8 cellular contexts compared by ENCODE assay signal in the genomic region with DNA sequence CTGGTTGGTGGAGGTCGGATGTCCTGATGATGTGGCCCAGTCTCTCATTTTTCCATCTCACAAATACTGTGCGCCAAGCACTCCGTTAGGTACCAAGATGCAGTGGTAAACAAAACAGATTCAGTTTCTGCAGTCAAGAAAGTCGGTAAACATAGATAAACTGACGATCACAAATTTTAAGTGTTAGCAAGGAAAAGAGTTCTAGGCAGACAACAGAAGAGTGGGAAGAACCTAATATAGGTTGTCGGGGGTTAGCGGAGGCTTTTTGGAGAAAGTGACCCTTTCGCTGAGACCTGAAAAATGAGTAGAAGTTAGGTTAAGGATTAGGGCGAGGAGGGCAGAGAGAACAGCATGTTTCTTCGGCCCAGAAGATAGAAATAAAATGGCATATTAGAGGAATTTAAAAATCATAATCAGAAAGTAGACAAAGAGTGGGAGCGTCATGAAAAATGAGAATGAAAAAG. TPM values are rescaled to one million over a fixed set of nuclear protein-coding genes. Genes with fewer than 3 reads are reported as not detected.
A peak's percentile ranks its signal among the peaks of the same experiment; 100 is the strongest.
DNase-seq lines count a peak whose midpoint lies in the region; ATAC-seq, FAIRE-seq and TF ChIP-seq lines count a peak whose summit lies in the region.

No MANE protein-coding gene starts in this region.

- no peak for TF ChIP-seq EP300 in HepG2 (IDR thresholded peaks at IDR 0.05; ENCODE audit: low read depth in 2 of 2, low read length in 2 of 2)
- TF ChIP-seq EP300 in HepG2 (CRISPR knock-in tag; IDR thresholded peaks at IDR 0.05; ENCODE audit: borderline replicate concordance): no peak

- H2AFZ ChIP-seq in HepG2 (ENCODE audit: low read length): peak overlapping the region; percentile 13

- H3K27ac ChIP-seq in adrenal gland: peak overlapping the region in 4 of 5 donors; percentile 82 to 93 (median 86)
- H3K27ac ChIP-seq in HepG2 (ENCODE audit: extremely low read length, insufficient read depth, low read length): peak overlapping the region; percentile 80
- H3K27ac ChIP-seq in thymus (ENCODE audit: low read depth): peak overlapping the region; percentile 77

- H3K27me3 Mint-ChIP-seq in activated CD4-positive, alpha-beta T cell treated with anti-CD3 and anti-CD28 coated beads, Interleukin-2, amount 10 ng/mL, durations not matched to agents 7 days and 5 days: no peaks in the 10 kb centered on the region

- H3K36me3 ChIP-seq in adrenal gland (replicated peaks in 1 of 2) (peaks cover 0 to 12% of the 10 kb centered on the region in 2 donors), HepG2 (replicated peaks in 1 of 2; ENCODE audit: control insufficient read depth in 1 of 2, insufficient read depth in 2 of 2, low read length in 2 of 2) (peaks cover 3 to 4% of the 10 kb centered on the region in 2 experiments; a peak in 3 of 5 replicates), thymus (ENCODE audit: control insufficient read depth, insufficient read depth) (no peaks in the 10 kb centered on the region)

- BruUV-seq in HepG2 (replicated peaks; lab: Mats Ljungman, UMichigan): TSS peak; percentile 81

- TF ChIP-seq POLR2A in adrenal gland (IDR thresholded peaks at IDR 0.05) (no peak), HepG2 (IDR thresholded peaks at IDR 0.05; ENCODE audit: insufficient read depth in 1 of 2, low read depth in 2 of 2, low read length in 2 of 2) (no peak)

- TF ChIP-seq CTCF in adrenal gland (IDR thresholded peaks at IDR 0.05) (no peak), HepG2 (CRISPR knock-in tag; IDR thresholded peaks at IDR 0.05) (no peak)

- no peaks in the 10 kb centered on the region for H3K27me3 ChIP-seq in adrenal gland
- H3K27me3 ChIP-seq in HepG2 (ENCODE audit: control insufficient read depth in 1 of 2, insufficient read depth in 2 of 2, low read length in 2 of 2): no peaks in the 10 kb centered on the region; a peak in 1 of 5 replicates
- no peaks in the 10 kb centered on the region for H3K27me3 ChIP-seq in thymus (ENCODE audit: control insufficient read depth, insufficient read depth)

- H3K9me3 ChIP-seq in adrenal gland (replicated peaks in 1 of 3): no peaks in the 10 kb centered on the region
- H3K9me3 ChIP-seq in HepG2 (ENCODE audit: low read length): no peaks in the 10 kb centered on the region
- H3K9me3 ChIP-seq in thymus (ENCODE audit: control insufficient read depth): no peaks in the 10 kb centered on the region

- peaks cover 3% of the 10 kb centered on the region for H3K9me3 Mint-ChIP-seq in activated CD4-positive, alpha-beta T cell treated with anti-CD3 and anti-CD28 coated beads, Interleukin-2, amount 10 ng/mL, durations not matched to agents 7 days and 5 days

- peak overlapping the region; percentile 79 for H3K4me2 ChIP-seq in HepG2 (ENCODE audit: low read depth, low read length)

- H3K79me2 ChIP-seq in HepG2 (ENCODE audit: insufficient read depth, low read length): peaks cover 79% of the 10 kb centered on the region

- H3K36me3 Mint-ChIP-seq in activated CD4-positive, alpha-beta T cell treated with anti-CD3 and anti-CD28 coated beads, Interleukin-2, amount 10 ng/mL, durations not matched to agents 7 days and 5 days (ENCODE audit: low read depth): peaks cover 47% of the 10 kb centered on the region

- H4K20me1 ChIP-seq in HepG2 (ENCODE audit: insufficient read depth, low read length): 0 out of 2 replicates have a peak, but pooled peaks cover 7% of the 10 kb centered on the region

- peak overlapping the region in 3 of 4 donors; percentile 11 to 91 (median 83) for H3K4me3 ChIP-seq in adrenal gland
- peak overlapping the region; percentile 90 to 98 (median 95) for H3K4me3 ChIP-seq in HepG2 (replicated peaks in 1 of 3; ENCODE audit: insufficient read depth in 1 of 3, low read depth in 2 of 3, low read length in 3 of 3)
- peak overlapping the region; percentile 75 for H3K4me3 ChIP-seq in thymus (ENCODE audit: low read length)

- no peak for ATAC-seq in HepG2
- ATAC-seq in GM19452 (IDR thresholded peaks at IDR 0.05; ENCODE audit: unreplicated experiment): no peak
- no peak for ATAC-seq in HG03139 (IDR thresholded peaks at IDR 0.05; ENCODE audit: unreplicated experiment)

- in situ Hi-C loops in HepG2 (cut with HindIII; ENCODE audit: extremely low pct_ligation_motif_present, low pct_unique_long_range_greater_than_20kb): no loop called here

- WGBS in adrenal gland, 4 donors: 2 to 4% (median 4%) methylated on average over 11 of the region's 11 CpGs
- WGBS in HepG2 (ENCODE audit: low lambda C conversion rate): 1% methylated on average over 11 of the region's 11 CpGs
- 4% methylated on average over 11 of the region's 11 CpGs for WGBS in thymus

- H3K9ac ChIP-seq in HepG2 (ENCODE audit: insufficient read depth, low read depth, low read length): peak overlapping the region; percentile 89

- peaks cover 30 to 46% of the 10 kb centered on the region in 2 donors for H3K4me1 ChIP-seq in adrenal gland (replicated peaks in 1 of 2)
- peaks cover 54% of the 10 kb centered on the region for H3K4me1 ChIP-seq in HepG2 (ENCODE audit: insufficient read depth, low read length)
- peaks cover 17% of the 10 kb centered on the region for H3K4me1 ChIP-seq in thymus (ENCODE audit: control insufficient read depth, insufficient read depth, low read length)

- POLR2A ChIA-PET in activated CD4-positive, alpha-beta T cell treated with anti-CD3 and anti-CD28 coated beads, Interleukin-2, amount 10 ng/mL, durations not matched to agents 7 days and 5 days (lab: Charles Lee): interaction anchor here (0.6 kb wide), 1 partner anchor 301 kb away, joined by 3 read pairs; no protein-coding TSS in a partner anchor
- POLR2A ChIA-PET in HepG2 (lab: Yijun Ruan, JAX): interaction anchor here (1.3 kb wide), 1 partner anchor 26 kb away, joined by 4 read pairs; no protein-coding TSS in a partner anchor

- no peak for DNase-seq in activated CD4-positive, alpha-beta T cell treated with anti-CD3 and anti-CD28 coated beads, Interleukin-2, amount 10 ng/mL, durations not matched to agents 7 days and 5 days
- no peak for DNase-seq in activated CD4-positive, alpha-beta T cell treated with anti-CD3 and anti-CD28 coated beads for 1 hour
- DNase-seq in adrenal gland (no peak), HepG2 (ENCODE audit: low spot score) (no peak), SKM-1 (lab: John Stamatoyannopoulos, UW; ENCODE audit: unreplicated experiment) (no peak)

- no peak for FAIRE-seq in HepG2 (lab: Jason Lieb, UNC)

- intact Hi-C loops in adrenal gland (cut with DNase I) (no loop called here), HepG2 (cut with micrococcal nuclease; ENCODE audit: unreplicated experiment) (loop anchor here (2.0 to 5.0 kb wide), 3 partner anchors 82 to 207 kb away; no protein-coding TSS in a partner anchor)

- peaks cover 60% of the 10 kb centered on the region for H3K4me1 Mint-ChIP-seq in activated CD4-positive, alpha-beta T cell treated with anti-CD3 and anti-CD28 coated beads, Interleukin-2, amount 10 ng/mL, durations not matched to agents 7 days and 5 days

- peak overlapping the region; percentile 88 for H3K4me3 Mint-ChIP-seq in activated CD4-positive, alpha-beta T cell treated with anti-CD3 and anti-CD28 coated beads, Interleukin-2, amount 10 ng/mL, durations not matched to agents 7 days and 5 days

- peak overlapping the region; percentile 91 for H3K27ac Mint-ChIP-seq in activated CD4-positive, alpha-beta T cell treated with anti-CD3 and anti-CD28 coated beads, Interleukin-2, amount 10 ng/mL, durations not matched to agents 7 days and 5 days

- CTCF ChIA-PET in activated CD4-positive, alpha-beta T cell treated with anti-CD3 and anti-CD28 coated beads, Interleukin-2, amount 10 ng/mL, durations not matched to agents 7 days and 5 days (lab: Charles Lee): interaction anchor here (1.5 kb wide), 1 partner anchor 28 kb away, joined by 4 read pairs; no protein-coding TSS in a partner anchor
- CTCF ChIA-PET in HepG2 (lab: Yijun Ruan, JAX; ENCODE audit: low intra/inter-chr PET ratio, low total read pairs): no interaction called here

- TF ChIP-seq RAD21 in HepG2 (CRISPR knock-in tag; IDR thresholded peaks at IDR 0.05): no peak

RNA-seq across cellular contexts. Expression of a gene that starts 0.5 kb away (rescaled TPM):
- total RNA-seq in activated CD4-positive, alpha-beta T cell treated with anti-CD3 and anti-CD28 coated beads, Interleukin-2, amount 10 ng/mL, durations not matched to agents 7 days and 5 days: 10 to 100 TPM; 27.1 to 32.5 TPM
- 10 to 100 TPM; 21.1 to 47.3 (median 30.6) TPM for total RNA-seq in adrenal gland
- polyA plus RNA-seq in adrenal gland: 10 to 100 TPM; 24.4 to 51.4 (median 27.5) TPM
- 43.5 and 56.0 TPM in 2 replicates for total RNA-seq in HepG2 (2016; rRNA removed; fragmentation: Illumina TruSeq; extraction: Trizol)
- 14.4 and 15.3 TPM in 2 replicates for total RNA-seq in HepG2 (2016; cell fraction: cytosol; rRNA removed; fragmentation: Illumina TruSeq; extraction: Trizol; ENCODE audit: low read depth)
- 43.0 and 58.6 TPM in 2 replicates for total RNA-seq in HepG2 (2016; cell fraction: insoluble cytoplasmic fraction; rRNA removed; fragmentation: Illumina TruSeq; extraction: Trizol)
- 26.8 and 30.0 TPM in 2 replicates for total RNA-seq in HepG2 (2016; cell fraction: membrane; rRNA removed; fragmentation: Illumina TruSeq; extraction: Trizol)
- total RNA-seq in HepG2 (2016; cell fraction: nucleus; rRNA removed; fragmentation: Illumina TruSeq; extraction: Trizol): 46.7 and 53.3 TPM in 2 replicates
- polyA plus RNA-seq in HepG2 (2011; rRNA removed): 14.4 and 21.8 TPM in 2 replicates
- polyA plus RNA-seq in HepG2 (2011; cell fraction: cytosol; rRNA removed): 8.2 and 10.9 TPM in 2 replicates
- polyA plus RNA-seq in HepG2 (2011; cell fraction: nucleus; rRNA removed): 11.9 and 14.1 TPM in 2 replicates
- polyA plus RNA-seq in HepG2 (2012): 8.8 and 16.2 TPM in 2 replicates
- 10.6 and 10.7 TPM in 2 replicates for polyA plus RNA-seq in HepG2 (2016; cell fraction: cytosol; fragmentation: Illumina TruSeq; extraction: Trizol; ENCODE audit: low read depth)
- 54.2 and 57.0 TPM in 2 replicates for polyA plus RNA-seq in HepG2 (2016; cell fraction: insoluble cytoplasmic fraction; fragmentation: Illumina TruSeq; extraction: Trizol; ENCODE audit: low read depth)
- polyA plus RNA-seq in HepG2 (2016; cell fraction: membrane; fragmentation: Illumina TruSeq; extraction: Trizol; ENCODE audit: low read depth): 15.8 and 20.8 TPM in 2 replicates
- polyA plus RNA-seq in HepG2 (2016; cell fraction: nucleus; fragmentation: Illumina TruSeq; extraction: Trizol; ENCODE audit: insufficient read depth, low read depth): 41.2 and 46.6 TPM in 2 replicates
- polyA minus RNA-seq in HepG2 (2011; rRNA and poly(A)+ RNA removed; ENCODE audit: low replicate concordance): 9.6 and 17.7 TPM in 2 replicates
- polyA minus RNA-seq in HepG2 (2011; cell fraction: cytosol; rRNA and poly(A)+ RNA removed): 7.4 and 9.8 TPM in 2 replicates
- 39.0 TPM in 2 replicates for polyA minus RNA-seq in HepG2 (2011; cell fraction: nucleus; rRNA and poly(A)+ RNA removed)
- 23.4 TPM for polyA plus RNA-seq in thymus

RNA-seq across cellular contexts. Expression of a gene that starts 0.7 kb away (rescaled TPM):
- 10 to 100 TPM; 24.1 to 28.0 TPM for total RNA-seq in activated CD4-positive, alpha-beta T cell treated with anti-CD3 and anti-CD28 coated beads, Interleukin-2, amount 10 ng/mL, durations not matched to agents 7 days and 5 days
- total RNA-seq in adrenal gland (10 to 100 TPM; 37.0 to 80.8 (median 60.5) TPM), HepG2 (2016; rRNA removed; fragmentation: Illumina TruSeq; extraction: Trizol) (80.1 and 103 TPM in 2 replicates)
- polyA plus RNA-seq in adrenal gland (10 to 100 TPM; 26.1 to 92.8 (median 33.4) TPM), HepG2 (2011; rRNA removed) (19.6 and 23.4 TPM in 2 replicates), thymus (25.3 TPM)
- total RNA-seq in HepG2 (2016; cell fraction: cytosol; rRNA removed; fragmentation: Illumina TruSeq; extraction: Trizol; ENCODE audit: low read depth): 37.4 and 43.4 TPM in 2 replicates
- total RNA-seq in HepG2 (2016; cell fraction: insoluble cytoplasmic fraction; rRNA removed; fragmentation: Illumina TruSeq; extraction: Trizol): 81.0 and 99.9 TPM in 2 replicates
- 77.6 and 80.4 TPM in 2 replicates for total RNA-seq in HepG2 (2016; cell fraction: membrane; rRNA removed; fragmentation: Illumina TruSeq; extraction: Trizol)
- 80.5 and 89.7 TPM in 2 replicates for total RNA-seq in HepG2 (2016; cell fraction: nucleus; rRNA removed; fragmentation: Illumina TruSeq; extraction: Trizol)
- polyA plus RNA-seq in HepG2 (2011; cell fraction: cytosol; rRNA removed): 9.3 and 13.2 TPM in 2 replicates
- polyA plus RNA-seq in HepG2 (2011; cell fraction: nucleus; rRNA removed): 14.0 and 14.7 TPM in 2 replicates
- polyA plus RNA-seq in HepG2 (2012): 35.1 and 43.4 TPM in 2 replicates
- 37.5 and 43.9 TPM in 2 replicates for polyA plus RNA-seq in HepG2 (2016; cell fraction: cytosol; fragmentation: Illumina TruSeq; extraction: Trizol; ENCODE audit: low read depth)
- 94.9 and 98.5 TPM in 2 replicates for polyA plus RNA-seq in HepG2 (2016; cell fraction: insoluble cytoplasmic fraction; fragmentation: Illumina TruSeq; extraction: Trizol; ENCODE audit: low read depth)
- 69.8 and 72.8 TPM in 2 replicates for polyA plus RNA-seq in HepG2 (2016; cell fraction: membrane; fragmentation: Illumina TruSeq; extraction: Trizol; ENCODE audit: low read depth)
- 103 and 104 TPM in 2 replicates for polyA plus RNA-seq in HepG2 (2016; cell fraction: nucleus; fragmentation: Illumina TruSeq; extraction: Trizol; ENCODE audit: insufficient read depth, low read depth)
- polyA minus RNA-seq in HepG2 (2011; rRNA and poly(A)+ RNA removed; ENCODE audit: low replicate concordance): 8.6 and 10.2 TPM in 2 replicates
- 11.7 and 12.2 TPM in 2 replicates for polyA minus RNA-seq in HepG2 (2011; cell fraction: cytosol; rRNA and poly(A)+ RNA removed)
- 49.2 and 63.3 TPM in 2 replicates for polyA minus RNA-seq in HepG2 (2011; cell fraction: nucleus; rRNA and poly(A)+ RNA removed)
